In genomic region chr3:64445318-64446300, GRCh38 we compare ENCODE assay signal across 8 cellular contexts.
DNase-seq lines count a peak whose midpoint lies in the region; ATAC-seq and TF ChIP-seq lines count a peak whose summit lies in the region.

No MANE protein-coding gene starts in this region.

- no peak for TF ChIP-seq CTCF in GM20000 (IDR thresholded peaks at IDR 0.05; ENCODE audit: extremely low read depth, missing control alignments)

- H3K36me3 ChIP-seq in skeletal muscle satellite cell (ENCODE audit: insufficient read depth, low read length) = no peaks in the 10 kb centered on the region

- ATAC-seq in SK-N-SH treated with all-trans-retinoic acid at 6 μM for 48 hours (peak; percentile 53), right cardiac atrium (peak; percentile 72 to 76), HG02973 (IDR thresholded peaks at IDR 0.05; ENCODE audit: unreplicated experiment) (no peak), GM21360 (IDR thresholded peaks at IDR 0.05; ENCODE audit: unreplicated experiment) (no peak)

- 16% methylated on average over 51 of the region's 51 CpGs for WGBS in right cardiac atrium

- H3K4me2 ChIP-seq in skeletal muscle satellite cell (ENCODE audit: low read length) = peak overlapping the region; percentile 94

- peak; percentile 26 for DNase-seq in GM20000 (ENCODE audit: low spot score)
- peak; percentile 37 to 77 (median 70) for DNase-seq in right cardiac atrium
- DNase-seq in mucosa of gallbladder (ENCODE audit: low spot score) = no peak
- no peak for DNase-seq in putamen (ENCODE audit: low spot score)

- H3K9me3 ChIP-seq in right cardiac atrium (ENCODE audit: control insufficient read depth, low read length) (no peaks in the 10 kb centered on the region), skeletal muscle satellite cell (replicated peaks; ENCODE audit: low read length) (no peaks in the 10 kb centered on the region)

- intact Hi-C loops in right cardiac atrium (cut with DNase I) = no loop called here

- H3K4me1 ChIP-seq in right cardiac atrium (ENCODE audit: control insufficient read depth, insufficient read depth, low read length) (peaks cover 3% of the 10 kb centered on the region), skeletal muscle satellite cell (ENCODE audit: control insufficient read depth, insufficient read depth, low read length) (peaks cover 12% of the 10 kb centered on the region)

- no peak overlapping the region for H3K27ac ChIP-seq in right cardiac atrium (ENCODE audit: low read length)

- H3K9ac ChIP-seq in skeletal muscle satellite cell (ENCODE audit: low read depth, low read length) = peak overlapping the region; percentile 61

- H3K4me3 ChIP-seq in right cardiac atrium (ENCODE audit: low read length) = peak overlapping the region; percentile 53
- peak overlapping the region; percentile 70 for H3K4me3 ChIP-seq in skeletal muscle satellite cell (ENCODE audit: low read length)

- H3K27me3 ChIP-seq in right cardiac atrium (ENCODE audit: control insufficient read depth, insufficient read depth) (no peaks in the 10 kb centered on the region), skeletal muscle satellite cell (ENCODE audit: control insufficient read depth, insufficient read depth, low read length) (peaks cover 69% of the 10 kb centered on the region)

TF ChIP-seq in SK-N-SH treated with all-trans-retinoic acid at 6 μM for 48 hours, 23 proteins besides CTCF, POLR2A, EP300 and RAD21:
- TF ChIP-seq RARB (CRISPR knock-in tag; IDR thresholded peaks at IDR 0.05) = no peak
- no peak for TF ChIP-seq TCF4 (CRISPR knock-in tag; IDR thresholded peaks at IDR 0.05; ENCODE audit: borderline replicate concordance)
- TF ChIP-seq ZC3H10 (CRISPR knock-in tag; IDR thresholded peaks at IDR 0.05) = no peak
- TF ChIP-seq GLIS3 (CRISPR knock-in tag; IDR thresholded peaks at IDR 0.05) = no peak
- no peak for TF ChIP-seq ZNF565 (CRISPR knock-in tag; conservative IDR thresholded peaks at IDR 0.05; ENCODE audit: low read depth)

Comparison
In these comparisons a context has a peak if more than half of its experiments do, and no peak if none do; other contexts are left out.
1. DNase-seq: peak in GM20000 (single experiment) and right cardiac atrium (3 of 3); none in mucosa of gallbladder (single experiment) and putamen (single experiment).
2. ATAC-seq: peak in SK-N-SH treated with all-trans-retinoic acid at 6 μM for 48 hours (single experiment) and right cardiac atrium (2 of 2); none in HG02973 (single experiment) and GM21360 (single experiment).